ENCODE assay signal across 12 cellular contexts in the genomic region with DNA sequence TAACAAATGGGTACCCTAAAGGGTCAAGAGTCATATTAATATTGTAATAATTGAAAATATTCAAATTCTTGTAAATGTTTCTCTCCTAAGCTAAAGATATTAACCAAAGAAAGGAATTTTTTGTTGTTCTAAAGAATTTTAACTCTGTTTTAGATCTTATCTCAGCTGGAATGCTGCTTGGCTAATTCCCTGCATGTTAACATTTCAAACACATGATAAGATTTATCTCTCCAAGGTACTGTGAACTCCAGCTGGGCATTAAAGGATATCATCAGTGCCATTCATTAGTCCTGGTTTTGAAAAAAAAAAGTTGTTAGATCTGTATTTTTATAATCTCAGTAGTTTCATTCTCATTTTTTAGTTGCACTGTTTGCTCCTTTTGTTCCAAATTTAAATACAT.
"Had no signal": no experiment of that assay in that cellular context is flagged by ENCODE, and none has a peak within 500 bp of the region (broad histone marks: within the 10 kb centered on the region; RNA-seq: fewer than 3 reads in every experiment).

No MANE protein-coding gene starts in this region.

- DNase-seq: activated CD4-positive, alpha-beta T cell treated with anti-CD3 and anti-CD28 coated beads, Interleukin-2, amount 50 U/mL, for 4 hours; activated effector memory CD4-positive, alpha-beta T cell treated with anti-CD3 and anti-CD28 coated beads, Interleukin-2, amount 50 U/mL, for 16 hours; activated naive CD8-positive, alpha-beta T cell treated with anti-CD3 and anti-CD28 coated beads for 36 hours; activated T-cell treated with anti-CD3 and anti-CD28 coated beads, Interleukin-2, amount 50 U/mL, for 4 hours; aorta; left ventricle myocardium superior; naive B cell; small intestine; transverse colon had no signal

- H3K27ac ChIP-seq: gastroesophageal sphincter, pancreas, transverse colon had no signal

- H3K27me3 Mint-ChIP-seq: activated naive CD8-positive, alpha-beta T cell treated with anti-CD3 and anti-CD28 coated beads for 36 hours; naive B cell; stimulated activated memory B cell treated with anti-CD40 and anti-IgM and Interleukin-4, amounts not matched to agents 10 μg/mL and 1 μg/mL and 100 μg/mL, for 72 hours had no signal

- H3K4me1 ChIP-seq: pancreas, transverse colon had no signal

- H3K36me3 ChIP-seq: gastroesophageal sphincter, pancreas, transverse colon had no signal

- H3K27ac Mint-ChIP-seq: activated naive CD8-positive, alpha-beta T cell treated with anti-CD3 and anti-CD28 coated beads for 36 hours; naive B cell; stimulated activated memory B cell treated with anti-CD40 and anti-IgM and Interleukin-4, amounts not matched to agents 10 μg/mL and 1 μg/mL and 100 μg/mL, for 72 hours had no signal

- H3K4me1 Mint-ChIP-seq: stimulated activated memory B cell treated with anti-CD40 and anti-IgM and Interleukin-4, amounts not matched to agents 10 μg/mL and 1 μg/mL and 100 μg/mL, for 72 hours had no signal

- H3K4me3 ChIP-seq: gastroesophageal sphincter, pancreas, transverse colon had no signal

- H3K27me3 ChIP-seq: gastroesophageal sphincter, pancreas, transverse colon had no signal

- H3K4me3 Mint-ChIP-seq: activated naive CD8-positive, alpha-beta T cell treated with anti-CD3 and anti-CD28 coated beads for 36 hours; activated T-cell treated with anti-CD3 and anti-CD28 coated beads, Interleukin-2, amount 50 U/mL, for 4 hours; naive B cell; stimulated activated memory B cell treated with anti-CD40 and anti-IgM and Interleukin-4, amounts not matched to agents 10 μg/mL and 1 μg/mL and 100 μg/mL, for 72 hours had no signal

- H3K9me3 Mint-ChIP-seq: activated T-cell treated with anti-CD3 and anti-CD28 coated beads, Interleukin-2, amount 50 U/mL, for 4 hours had no signal
